In the genomic region with DNA sequence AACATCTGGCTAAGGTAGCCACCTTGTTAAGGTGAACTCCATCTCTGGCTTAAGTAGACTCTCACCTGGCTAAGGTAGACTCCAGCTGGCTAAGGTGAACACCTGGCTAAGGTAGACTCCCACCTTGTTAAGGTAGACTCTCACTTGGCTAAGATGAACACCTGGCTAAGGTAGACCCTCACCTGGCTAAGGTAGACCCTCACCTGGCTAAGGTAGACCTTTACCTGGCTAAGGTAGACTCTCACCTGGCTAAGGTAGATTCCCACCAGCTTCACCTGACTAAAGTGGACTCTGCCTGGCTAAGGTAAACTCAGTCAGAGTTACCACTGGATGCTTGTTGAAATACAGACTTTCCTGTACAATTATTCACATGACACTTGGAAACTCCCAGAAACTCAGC, we compare ENCODE assay signal across 18 cellular contexts. TPM values are rescaled to one million over a fixed set of nuclear protein-coding genes. Genes with fewer than 3 reads are reported as not detected.
DNase-seq lines count a peak whose midpoint lies in the region; ATAC-seq, FAIRE-seq and TF ChIP-seq lines count a peak whose summit lies in the region.
"Had no signal": no experiment of that assay in that cellular context is flagged by ENCODE, and none has a peak within 500 bp of the region (broad histone marks: within the 10 kb centered on the region; RNA-seq: fewer than 3 reads in every experiment).

No MANE protein-coding gene starts in this region.

- TF ChIP-seq POLR2A in HepG2 (IDR thresholded peaks at IDR 0.05; ENCODE audit: insufficient read depth in 1 of 2, low read depth in 2 of 2, low read length in 2 of 2): no peak
- no peak for TF ChIP-seq POLR2A in right lobe of liver (IDR thresholded peaks at IDR 0.05)
- TF ChIP-seq POLR2A in esophagus muscularis mucosa (IDR thresholded peaks at IDR 0.05; ENCODE audit: low read depth): no peak

- ATAC-seq in HepG2: no peak
- no peak for ATAC-seq in right lobe of liver
- ATAC-seq in central memory CD8-positive, alpha-beta T cell (replicated peaks; ENCODE audit: extremely low read depth, poor library complexity, severe bottlenecking): no peak
- no peak for ATAC-seq in HG02678 (IDR thresholded peaks at IDR 0.05; ENCODE audit: unreplicated experiment)

- peaks cover 10% of the 10 kb centered on the region for H3K36me3 Mint-ChIP-seq in central memory CD8-positive, alpha-beta T cell (ENCODE audit: insufficient read depth)

- H4K20me1 ChIP-seq in HepG2 (ENCODE audit: insufficient read depth, low read length): no peaks in the 10 kb centered on the region
- no peaks in the 10 kb centered on the region for H4K20me1 ChIP-seq in Loucy (ENCODE audit: insufficient read depth, low read length, poor library complexity, severe bottlenecking)

- H3K27ac ChIP-seq in HepG2 (ENCODE audit: extremely low read length, insufficient read depth, low read length): no peak overlapping the region
- H3K27ac ChIP-seq in right lobe of liver: no peak overlapping the region
- H3K27ac ChIP-seq in esophagus muscularis mucosa (replicated peaks in 1 of 4): no peak overlapping the region
- H3K27ac ChIP-seq: sigmoid colon had no signal

- CTCF ChIA-PET in HepG2 (lab: Yijun Ruan, JAX; ENCODE audit: low intra/inter-chr PET ratio, low total read pairs): no interaction called here

- TF ChIP-seq CTCF in HepG2 (CRISPR knock-in tag; IDR thresholded peaks at IDR 0.05): no peak
- no peak for TF ChIP-seq CTCF in right lobe of liver (IDR thresholded peaks at IDR 0.05)
- no peak for TF ChIP-seq CTCF in Loucy (conservative IDR thresholded peaks at IDR 0.05; ENCODE audit: low read length)
- TF ChIP-seq CTCF in esophagus muscularis mucosa (IDR thresholded peaks at IDR 0.05): no peak

- no peaks in the 10 kb centered on the region for H3K27me3 Mint-ChIP-seq in central memory CD8-positive, alpha-beta T cell

- H3K4me1 ChIP-seq in HepG2 (ENCODE audit: insufficient read depth, low read length) (peaks cover 17% of the 10 kb centered on the region), right lobe of liver (no peaks in the 10 kb centered on the region), Loucy (ENCODE audit: insufficient read depth, low read length, poor library complexity, severe bottlenecking) (peaks cover 16% of the 10 kb centered on the region), esophagus muscularis mucosa (no peaks in the 10 kb centered on the region)
- H3K4me1 ChIP-seq: esophagus squamous epithelium, sigmoid colon, tibial nerve had no signal

- H3K4me1 Mint-ChIP-seq in central memory CD8-positive, alpha-beta T cell: peaks cover 70% of the 10 kb centered on the region

- H3K4me3 ChIP-seq in HepG2 (replicated peaks in 1 of 3; ENCODE audit: insufficient read depth in 1 of 3, low read depth in 2 of 3, low read length in 3 of 3): no peak overlapping the region
- H3K4me3 ChIP-seq in right lobe of liver: no peak overlapping the region
- H3K4me3 ChIP-seq in Loucy (ENCODE audit: low read length, poor library complexity, severe bottlenecking): no peak overlapping the region
- no peak overlapping the region for H3K4me3 ChIP-seq in esophagus muscularis mucosa
- H3K4me3 ChIP-seq: esophagus squamous epithelium, sigmoid colon, tibial nerve had no signal

- no peak for TF ChIP-seq RAD21 in HepG2 (CRISPR knock-in tag; IDR thresholded peaks at IDR 0.05)

- H3K27me3 ChIP-seq in HepG2 (ENCODE audit: control insufficient read depth in 1 of 2, insufficient read depth in 2 of 2, low read length in 2 of 2): peaks cover 4 to 15% of the 10 kb centered on the region in 2 experiments; a peak in 3 of 5 replicates
- no peaks in the 10 kb centered on the region for H3K27me3 ChIP-seq in right lobe of liver
- H3K27me3 ChIP-seq in Loucy (ENCODE audit: insufficient read depth, low read length, poor library complexity, severe bottlenecking): no peaks in the 10 kb centered on the region
- H3K27me3 ChIP-seq in esophagus muscularis mucosa: no peaks in the 10 kb centered on the region
- H3K27me3 ChIP-seq: esophagus squamous epithelium, sigmoid colon, tibial nerve had no signal

- TF ChIP-seq EP300 in HepG2 (IDR thresholded peaks at IDR 0.05; ENCODE audit: low read depth in 2 of 2, low read length in 2 of 2) (no peak), HepG2 (CRISPR knock-in tag; IDR thresholded peaks at IDR 0.05; ENCODE audit: borderline replicate concordance) (no peak), esophagus muscularis mucosa (IDR thresholded peaks at IDR 0.05) (no peak)

- no peaks in the 10 kb centered on the region for H3K9me3 ChIP-seq in HepG2 (ENCODE audit: low read length)
- H3K9me3 ChIP-seq in right lobe of liver: no peaks in the 10 kb centered on the region
- no peaks in the 10 kb centered on the region for H3K9me3 ChIP-seq in Loucy (ENCODE audit: insufficient read depth, low read depth, low read length)
- H3K9me3 ChIP-seq in esophagus muscularis mucosa: no peaks in the 10 kb centered on the region
- H3K9me3 ChIP-seq: esophagus squamous epithelium, sigmoid colon, tibial nerve had no signal

- H2AFZ ChIP-seq in HepG2 (ENCODE audit: low read length) (no peak overlapping the region), Loucy (ENCODE audit: low read length) (no peak overlapping the region)

- H3K27ac Mint-ChIP-seq in central memory CD8-positive, alpha-beta T cell (ENCODE audit: low read depth): peak overlapping the region; percentile 83

- peak overlapping the region; percentile 81 for H3K4me3 Mint-ChIP-seq in central memory CD8-positive, alpha-beta T cell

- H3F3A ChIP-seq in Loucy (ENCODE audit: low read depth): no peaks in the 10 kb centered on the region

- H3K9me2 ChIP-seq in Loucy (replicated peaks; ENCODE audit: low read depth, low read length): no peaks in the 10 kb centered on the region

- no peak overlapping the region for H3K9ac ChIP-seq in HepG2 (ENCODE audit: insufficient read depth, low read depth, low read length)
- H3K9ac ChIP-seq in Loucy (ENCODE audit: low read depth, low read length, poor library complexity, severe bottlenecking): no peak overlapping the region

- POLR2A ChIA-PET in HepG2 (lab: Yijun Ruan, JAX): no interaction called here

- H3K36me3 ChIP-seq in HepG2 (replicated peaks in 1 of 2; ENCODE audit: control insufficient read depth in 1 of 2, insufficient read depth in 2 of 2, low read length in 2 of 2) (no peaks in the 10 kb centered on the region), right lobe of liver (no peaks in the 10 kb centered on the region), Loucy (ENCODE audit: insufficient read depth, low read length) (no peaks in the 10 kb centered on the region), esophagus muscularis mucosa (peaks cover 0 to 12% (median 2%) of the 10 kb centered on the region in 4 donors)

- no TSS peak for BruUV-seq in HepG2 (replicated peaks; lab: Mats Ljungman, UMichigan)

- no peaks in the 10 kb centered on the region for H3K79me2 ChIP-seq in HepG2 (ENCODE audit: insufficient read depth, low read length)
- H3K79me2 ChIP-seq in Loucy (ENCODE audit: insufficient read depth, low read length): no peaks in the 10 kb centered on the region

- intact Hi-C loops in HepG2 (cut with micrococcal nuclease; ENCODE audit: unreplicated experiment): no loop called here
- intact Hi-C loops in right lobe of liver (cut with DNase I): no loop called here
- intact Hi-C loops in esophagus muscularis mucosa (cut with DNase I): no loop called here

- in situ Hi-C loops in HepG2 (cut with HindIII; ENCODE audit: extremely low pct_ligation_motif_present, low pct_unique_long_range_greater_than_20kb): no loop called here

- DNase-seq in HepG2 (ENCODE audit: low spot score) (no peak), right lobe of liver (no peak), NCI-H2196 (lab: John Stamatoyannopoulos, UW; ENCODE audit: unreplicated experiment) (no peak), esophagus muscularis mucosa (ENCODE audit: extremely low spot score) (no peak)
- DNase-seq in central memory CD8-positive, alpha-beta T cell (ENCODE audit: low spot score in 2 of 2): no peak
- DNase-seq: DMS79 treated with DMSO at 0.1 percent for 48 hours, esophagus squamous epithelium, kidney glomerular epithelial cell, NCI-H187, NCI-H2227 treated with DMSO at 0.1 percent for 48 hours, NCI-H774, SHP77, sigmoid colon, SW 1271 had no signal

- H3K4me2 ChIP-seq in HepG2 (ENCODE audit: low read depth, low read length): no peak overlapping the region
- H3K4me2 ChIP-seq in Loucy (ENCODE audit: low read depth, low read length, poor library complexity, severe bottlenecking): peak overlapping the region; percentile 58

- FAIRE-seq in HepG2 (lab: Jason Lieb, UNC): no peak
- FAIRE-seq: astrocyte had no signal

- no peaks in the 10 kb centered on the region for H3K9me3 Mint-ChIP-seq in central memory CD8-positive, alpha-beta T cell

RNA-seq across cellular contexts. Expression of gene PIN1, which starts 23.6 kb away (rescaled TPM):
- 67.3 and 72.0 TPM in 2 replicates for total RNA-seq in HepG2 (2016; rRNA removed; fragmentation: Illumina TruSeq; extraction: Trizol)
- 25.2 and 25.3 TPM in 2 replicates for total RNA-seq in HepG2 (2016; cell fraction: cytosol; rRNA removed; fragmentation: Illumina TruSeq; extraction: Trizol; ENCODE audit: low read depth)
- total RNA-seq in HepG2 (2016; cell fraction: insoluble cytoplasmic fraction; rRNA removed; fragmentation: Illumina TruSeq; extraction: Trizol): 65.2 and 75.0 TPM in 2 replicates
- 37.0 and 38.0 TPM in 2 replicates for total RNA-seq in HepG2 (2016; cell fraction: membrane; rRNA removed; fragmentation: Illumina TruSeq; extraction: Trizol)
- total RNA-seq in HepG2 (2016; cell fraction: nucleus; rRNA removed; fragmentation: Illumina TruSeq; extraction: Trizol): 27.3 and 31.0 TPM in 2 replicates
- 31.9 and 43.2 TPM in 2 replicates for polyA plus RNA-seq in HepG2 (2011; rRNA removed)
- 39.4 and 64.9 TPM in 2 replicates for polyA plus RNA-seq in HepG2 (2011; cell fraction: cytosol; rRNA removed)
- polyA plus RNA-seq in HepG2 (2011; cell fraction: nucleus; rRNA removed): 44.7 and 53.7 TPM in 2 replicates
- polyA plus RNA-seq in HepG2 (2012): 19.6 and 20.3 TPM in 2 replicates
- polyA plus RNA-seq in HepG2 (2016; cell fraction: cytosol; fragmentation: Illumina TruSeq; extraction: Trizol; ENCODE audit: low read depth): 20.1 and 20.5 TPM in 2 replicates
- polyA plus RNA-seq in HepG2 (2016; cell fraction: insoluble cytoplasmic fraction; fragmentation: Illumina TruSeq; extraction: Trizol; ENCODE audit: low read depth): 61.0 and 62.9 TPM in 2 replicates
- 30.3 TPM in 2 replicates for polyA plus RNA-seq in HepG2 (2016; cell fraction: membrane; fragmentation: Illumina TruSeq; extraction: Trizol; ENCODE audit: low read depth)
- polyA plus RNA-seq in HepG2 (2016; cell fraction: nucleus; fragmentation: Illumina TruSeq; extraction: Trizol; ENCODE audit: insufficient read depth, low read depth): 55.0 and 61.1 TPM in 2 replicates
- 15.9 and 27.0 TPM in 2 replicates for polyA minus RNA-seq in HepG2 (2011; rRNA and poly(A)+ RNA removed; ENCODE audit: low replicate concordance)
- polyA minus RNA-seq in HepG2 (2011; cell fraction: cytosol; rRNA and poly(A)+ RNA removed): 10.9 and 16.1 TPM in 2 replicates
- polyA minus RNA-seq in HepG2 (2011; cell fraction: nucleus; rRNA and poly(A)+ RNA removed): 6.3 and 7.9 TPM in 2 replicates
- 10 to 100 TPM; 19.9 to 54.5 (median 24.8) TPM for total RNA-seq in right lobe of liver
- total RNA-seq in esophagus muscularis mucosa: 100 to 1,000 TPM; 113 to 183 (median 145) TPM

RNA-seq across cellular contexts. Expression of gene UBL5, which starts 31.0 kb away (rescaled TPM):
- 373 and 382 TPM in 2 replicates for total RNA-seq in HepG2 (2016; rRNA removed; fragmentation: Illumina TruSeq; extraction: Trizol)
- total RNA-seq in HepG2 (2016; cell fraction: cytosol; rRNA removed; fragmentation: Illumina TruSeq; extraction: Trizol; ENCODE audit: low read depth): 139 and 172 TPM in 2 replicates
- total RNA-seq in HepG2 (2016; cell fraction: insoluble cytoplasmic fraction; rRNA removed; fragmentation: Illumina TruSeq; extraction: Trizol): 375 and 403 TPM in 2 replicates
- 186 and 246 TPM in 2 replicates for total RNA-seq in HepG2 (2016; cell fraction: membrane; rRNA removed; fragmentation: Illumina TruSeq; extraction: Trizol)
- 155 and 174 TPM in 2 replicates for total RNA-seq in HepG2 (2016; cell fraction: nucleus; rRNA removed; fragmentation: Illumina TruSeq; extraction: Trizol)
- polyA plus RNA-seq in HepG2 (2011; rRNA removed): 427 and 487 TPM in 2 replicates
- polyA plus RNA-seq in HepG2 (2011; cell fraction: cytosol; rRNA removed): 507 and 557 TPM in 2 replicates
- 178 and 205 TPM in 2 replicates for polyA plus RNA-seq in HepG2 (2011; cell fraction: nucleus; rRNA removed)
- 308 and 326 TPM in 2 replicates for polyA plus RNA-seq in HepG2 (2012)
- 140 and 221 TPM in 2 replicates for polyA plus RNA-seq in HepG2 (2016; cell fraction: cytosol; fragmentation: Illumina TruSeq; extraction: Trizol; ENCODE audit: low read depth)
- 360 and 409 TPM in 2 replicates for polyA plus RNA-seq in HepG2 (2016; cell fraction: insoluble cytoplasmic fraction; fragmentation: Illumina TruSeq; extraction: Trizol; ENCODE audit: low read depth)
- polyA plus RNA-seq in HepG2 (2016; cell fraction: membrane; fragmentation: Illumina TruSeq; extraction: Trizol; ENCODE audit: low read depth): 156 and 243 TPM in 2 replicates
- polyA plus RNA-seq in HepG2 (2016; cell fraction: nucleus; fragmentation: Illumina TruSeq; extraction: Trizol; ENCODE audit: insufficient read depth, low read depth): 294 and 307 TPM in 2 replicates
- polyA minus RNA-seq in HepG2 (2011; rRNA and poly(A)+ RNA removed; ENCODE audit: low replicate concordance): 47.1 and 96.5 TPM in 2 replicates
- 33.3 and 39.4 TPM in 2 replicates for polyA minus RNA-seq in HepG2 (2011; cell fraction: cytosol; rRNA and poly(A)+ RNA removed)
- polyA minus RNA-seq in HepG2 (2011; cell fraction: nucleus; rRNA and poly(A)+ RNA removed): 21.3 and 28.2 TPM in 2 replicates
- total RNA-seq in right lobe of liver: 100 to 1,000 TPM; 152 to 303 (median 168) TPM
- total RNA-seq in esophagus muscularis mucosa: 100 to 1,000 TPM; 297 to 717 (median 464) TPM

RNA-seq across cellular contexts. Expression of gene FBXL12, which starts 39.9 kb away (rescaled TPM):
- total RNA-seq in HepG2 (2016; rRNA removed; fragmentation: Illumina TruSeq; extraction: Trizol): 19.0 and 20.4 TPM in 2 replicates
- total RNA-seq in HepG2 (2016; cell fraction: cytosol; rRNA removed; fragmentation: Illumina TruSeq; extraction: Trizol; ENCODE audit: low read depth): 6.1 and 6.2 TPM in 2 replicates
- 15.4 and 21.7 TPM in 2 replicates for total RNA-seq in HepG2 (2016; cell fraction: insoluble cytoplasmic fraction; rRNA removed; fragmentation: Illumina TruSeq; extraction: Trizol)
- total RNA-seq in HepG2 (2016; cell fraction: membrane; rRNA removed; fragmentation: Illumina TruSeq; extraction: Trizol): 9.7 and 12.3 TPM in 2 replicates
- 18.7 and 20.1 TPM in 2 replicates for total RNA-seq in HepG2 (2016; cell fraction: nucleus; rRNA removed; fragmentation: Illumina TruSeq; extraction: Trizol)
- polyA plus RNA-seq in HepG2 (2011; rRNA removed): 23.1 and 30.1 TPM in 2 replicates
- 15.4 and 23.3 TPM in 2 replicates for polyA plus RNA-seq in HepG2 (2011; cell fraction: cytosol; rRNA removed)
- polyA plus RNA-seq in HepG2 (2011; cell fraction: nucleus; rRNA removed): 56.0 and 59.0 TPM in 2 replicates
- 17.5 and 22.5 TPM in 2 replicates for polyA plus RNA-seq in HepG2 (2012)
- 2.6 and 3.8 TPM in 2 replicates for polyA plus RNA-seq in HepG2 (2016; cell fraction: cytosol; fragmentation: Illumina TruSeq; extraction: Trizol; ENCODE audit: low read depth)
- polyA plus RNA-seq in HepG2 (2016; cell fraction: insoluble cytoplasmic fraction; fragmentation: Illumina TruSeq; extraction: Trizol; ENCODE audit: low read depth): 21.5 and 27.0 TPM in 2 replicates
- polyA plus RNA-seq in HepG2 (2016; cell fraction: membrane; fragmentation: Illumina TruSeq; extraction: Trizol; ENCODE audit: low read depth): 7.6 and 8.6 TPM in 2 replicates
- polyA plus RNA-seq in HepG2 (2016; cell fraction: nucleus; fragmentation: Illumina TruSeq; extraction: Trizol; ENCODE audit: insufficient read depth, low read depth): 35.6 and 40.1 TPM in 2 replicates
- 9.7 and 38.5 TPM in 2 replicates for polyA minus RNA-seq in HepG2 (2011; rRNA and poly(A)+ RNA removed; ENCODE audit: low replicate concordance)
- 10.0 and 11.3 TPM in 2 replicates for polyA minus RNA-seq in HepG2 (2011; cell fraction: cytosol; rRNA and poly(A)+ RNA removed)
- polyA minus RNA-seq in HepG2 (2011; cell fraction: nucleus; rRNA and poly(A)+ RNA removed): 25.1 and 28.3 TPM in 2 replicates
- total RNA-seq in right lobe of liver: 10 to 100 TPM in 4 of 6 experiments, 1 to 10 TPM in 2; 9.8 to 18.4 (median 10.9) TPM
- total RNA-seq in esophagus muscularis mucosa: 10 to 100 TPM; 15.8 to 32.7 (median 29.2) TPM
